Comparison of ENCODE assay signal across 23 cellular contexts in the genomic region with DNA sequence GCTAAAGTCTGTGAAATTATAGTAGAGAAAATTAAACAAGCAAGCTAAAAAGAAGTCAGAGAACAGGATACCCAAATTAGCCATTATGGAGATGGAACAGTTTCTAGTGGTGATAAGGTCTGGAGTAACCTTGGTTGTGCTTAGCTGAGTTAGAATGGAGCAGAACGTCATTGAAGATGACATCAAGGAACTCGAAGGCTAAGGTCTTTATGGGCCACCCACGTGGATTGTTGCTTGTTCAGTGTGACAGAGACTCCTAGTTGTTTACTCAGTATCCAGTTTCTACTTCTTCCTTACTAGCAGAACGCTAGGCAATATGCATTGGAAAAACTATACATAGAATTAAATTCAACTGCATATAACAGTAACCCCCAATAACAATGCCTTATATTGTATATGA.
"Had no signal": no experiment of that assay in that cellular context is flagged by ENCODE, and none has a peak within 500 bp of the region (broad histone marks: within the 10 kb centered on the region; RNA-seq: fewer than 3 reads in every experiment).

No MANE protein-coding gene starts in this region.

- H3K4me1 ChIP-seq: testis, upper lobe of right lung, vagina had no signal

- H3K27ac ChIP-seq: dorsolateral prefrontal cortex, hepatocyte, neutrophil, spleen, testis, tibial nerve, upper lobe of right lung, vagina had no signal

- H3K9me3 ChIP-seq: neutrophil, spleen, testis, tibial nerve, upper lobe of right lung, vagina had no signal

- H3K4me3 ChIP-seq: dorsolateral prefrontal cortex, hepatocyte, spleen, testis, tibial nerve, upper lobe of right lung, vagina had no signal

- DNase-seq: dorsolateral prefrontal cortex; effector CD8-positive, alpha-beta T cell; foreskin melanocyte; head of caudate nucleus; kidney glomerular epithelial cell; mammary epithelial cell; naive thymus-derived CD4-positive, alpha-beta T cell; nephron progenitor cell; spleen; stimulated activated CD4-positive, alpha-beta T cell treated with anti-CD3 and anti-CD28 coated beads, Interleukin-15, amount 100 ng/mL, for 24 hours; stimulated activated CD4-positive, alpha-beta T cell treated with anti-CD3 and anti-CD28 coated beads, Interleukin-1b, Interleukin-23, amount 100 ng/mL, for 48 hours; stimulated activated CD4-positive, alpha-beta T cell treated with anti-CD3 and anti-CD28 coated beads, Interleukin-4, amount 100 ng/mL, for 24 hours; stimulated activated naive CD8-positive, alpha-beta T cell treated with anti-CD3 and anti-CD28 coated beads, Interleukin-15, amount 100 ng/mL, for 72 hours; testis; upper lobe of right lung had no signal

- FAIRE-seq: islet of Langerhans had no signal

- H3K36me3 ChIP-seq: neutrophil, spleen, tibial nerve, upper lobe of right lung, vagina had no signal

- ATAC-seq: left lobe of liver; naive thymus-derived CD4-positive, alpha-beta T cell; sciatic nerve; stimulated activated memory B cell treated with anti-CD40 and anti-IgM and Interleukin-4, amounts not matched to agents 10 μg/mL and 1 μg/mL and 100 μg/mL, for 72 hours; stimulated activated naive CD8-positive, alpha-beta T cell treated with anti-CD3 and anti-CD28 coated beads, Interleukin-15, amount 100 ng/mL, for 72 hours; upper lobe of right lung had no signal

- H3K27me3 ChIP-seq: dorsolateral prefrontal cortex, hepatocyte, neutrophil, spleen, testis, tibial nerve, upper lobe of right lung, vagina had no signal

- H3K4me2 ChIP-seq: hepatocyte had no signal

- H2AFZ ChIP-seq: hepatocyte had no signal
